In genomic region chr14:91230363-91231035, GRCh38 we compare ENCODE assay signal across 1 cellular context.
TF ChIP-seq lines count a peak whose summit lies in the region.

No MANE protein-coding gene starts in this region.

TF ChIP-seq in HCT116, 20 proteins besides CTCF, POLR2A, EP300 and RAD21 (continued from another document):
- no peak for TF ChIP-seq ZBTB33 (IDR thresholded peaks at IDR 0.05; ENCODE audit: extremely low read depth, insufficient replicate concordance, low read length)
- TF ChIP-seq ATF3 (IDR thresholded peaks at IDR 0.05): no peak
- no peak for TF ChIP-seq JUND (IDR thresholded peaks at IDR 0.05)
- TF ChIP-seq REST (IDR thresholded peaks at IDR 0.05; ENCODE audit: low read depth): no peak
- TF ChIP-seq SRF (IDR thresholded peaks at IDR 0.05; ENCODE audit: low read depth): no peak
- no peak for TF ChIP-seq CEBPB (IDR thresholded peaks at IDR 0.05; ENCODE audit: low read depth)
- no peak for TF ChIP-seq MAX (IDR thresholded peaks at IDR 0.05)
- no peak for TF ChIP-seq SIN3A (IDR thresholded peaks at IDR 0.05; ENCODE audit: low read depth)
